In genomic region chr17:7311110-7311698, GRCh38 we compare ENCODE assay signal across 1 cellular context.
TF ChIP-seq lines count a peak whose summit lies in the region.

No MANE protein-coding gene starts in this region.

TF ChIP-seq in GM23338, 12 proteins besides CTCF, POLR2A, EP300 and RAD21 (continued from another document):
- no peak for TF ChIP-seq ZNF462 (CRISPR knock-in tag; IDR thresholded peaks at IDR 0.05)
- no peak for TF ChIP-seq REST (IDR thresholded peaks at IDR 0.05; ENCODE audit: unreplicated experiment)
- no peak for TF ChIP-seq POLR2AphosphoS5 (IDR thresholded peaks at IDR 0.05; ENCODE audit: low read depth)
- TF ChIP-seq ETS1 (IDR thresholded peaks at IDR 0.05): no peak
